ENCODE assay signal across 8 cellular contexts in the genomic region with DNA sequence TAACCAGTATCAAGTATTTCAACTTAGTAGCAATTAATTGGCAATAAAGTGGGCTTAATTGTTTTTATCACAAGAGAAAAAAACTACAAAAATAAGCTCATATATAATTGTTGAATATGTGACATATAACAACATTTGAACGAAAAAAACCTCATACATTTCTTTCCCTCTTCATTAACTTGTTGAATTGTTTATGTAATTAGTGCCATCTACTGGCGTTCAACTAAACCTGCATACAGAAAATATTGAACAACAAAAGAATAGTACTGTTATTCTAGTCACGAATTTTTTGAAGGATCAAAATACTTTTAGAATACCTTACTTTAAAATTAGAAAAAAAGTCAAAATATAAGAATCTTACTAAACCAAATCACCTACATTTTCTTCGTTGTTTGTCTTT.
DNase-seq lines count a peak whose midpoint lies in the region; ATAC-seq and TF ChIP-seq lines count a peak whose summit lies in the region.

No MANE protein-coding gene starts in this region.

- no peaks in the 10 kb centered on the region for H3K4me1 Mint-ChIP-seq in Caco-2 (ENCODE audit: low read depth, unreplicated experiment)

- no TSS peak for BruUV-seq in Caco-2 (replicated peaks; lab: Mats Ljungman, UMichigan)

- POLR2A ChIA-PET in Caco-2 (lab: Charles Lee), result no interaction called here

- no peaks in the 10 kb centered on the region for H3K36me3 Mint-ChIP-seq in Caco-2 (ENCODE audit: insufficient read depth, unreplicated experiment)

- H3K4me3 ChIP-seq in Caco-2 (ENCODE audit: low read depth, low read length) (no peak overlapping the region), RWPE2 (ENCODE audit: severe bottlenecking) (no peak overlapping the region), upper lobe of right lung (no peak overlapping the region)

- no peaks in the 10 kb centered on the region for H3K9me3 Mint-ChIP-seq in Caco-2 (ENCODE audit: unreplicated experiment)

- TF ChIP-seq CTCF in Caco-2 (IDR thresholded peaks at IDR 0.05; ENCODE audit: insufficient read depth in 1 of 2, low read depth in 1 of 2, low read length in 1 of 2, severe bottlenecking in 1 of 2, unreplicated experiment in 1 of 2), result peak; percentile 28 to 40
- TF ChIP-seq CTCF in RWPE2 (IDR thresholded peaks at IDR 0.05; ENCODE audit: poor library complexity, severe bottlenecking), result peak; percentile 59
- TF ChIP-seq CTCF in foreskin keratinocyte (conservative IDR thresholded peaks at IDR 0.05), result peak; percentile 68
- TF ChIP-seq CTCF in upper lobe of right lung (IDR thresholded peaks at IDR 0.05), result peak; percentile 52

- H3K9me3 ChIP-seq in Caco-2, result no peaks in the 10 kb centered on the region
- no peaks in the 10 kb centered on the region for H3K9me3 ChIP-seq in RWPE2 (ENCODE audit: severe bottlenecking)
- H3K9me3 ChIP-seq in upper lobe of right lung, result no peaks in the 10 kb centered on the region

- no peak overlapping the region for H3K27ac ChIP-seq in RWPE2 (ENCODE audit: poor library complexity, severe bottlenecking)
- H3K27ac ChIP-seq in foreskin keratinocyte, result no peak overlapping the region
- H3K27ac ChIP-seq in upper lobe of right lung, result no peak overlapping the region

- ATAC-seq in HG02885 (IDR thresholded peaks at IDR 0.05; ENCODE audit: poor library complexity, unreplicated experiment) (peak; percentile 72), RWPE2 (ENCODE audit: low read depth) (no peak), foreskin keratinocyte (no peak), upper lobe of right lung (no peak), HG03521 (IDR thresholded peaks at IDR 0.05; ENCODE audit: unreplicated experiment) (no peak)

- CTCF ChIA-PET in Caco-2 (lab: Charles Lee), result no interaction called here

- H3K27me3 Mint-ChIP-seq in Caco-2 (ENCODE audit: insufficient read depth, unreplicated experiment), result no peaks in the 10 kb centered on the region

- H3K27me3 ChIP-seq in Caco-2 (replicated peaks; ENCODE audit: control insufficient read depth, insufficient read depth, low read length) (no peaks in the 10 kb centered on the region), RWPE2 (ENCODE audit: insufficient read depth, poor library complexity, severe bottlenecking) (no peaks in the 10 kb centered on the region), foreskin keratinocyte (no peaks in the 10 kb centered on the region), upper lobe of right lung (no peaks in the 10 kb centered on the region)

- DNase-seq in Caco-2, result no peak
- DNase-seq in RWPE2 (ENCODE audit: low spot score), result no peak
- DNase-seq in foreskin keratinocyte, result peak in 1 of 2 donors; percentile 4
- DNase-seq in upper lobe of right lung, result no peak
- no peak for DNase-seq in GM19240 (ENCODE audit: insufficient read length, low spot score)
- no peak for DNase-seq in COLO668 (lab: John Stamatoyannopoulos, UW; ENCODE audit: unreplicated experiment)

- H3K27ac Mint-ChIP-seq in Caco-2 (ENCODE audit: unreplicated experiment), result no peak overlapping the region

- intact Hi-C loops in Caco-2 (cut with micrococcal nuclease; ENCODE audit: unreplicated experiment), result loop anchor here (1.0 to 10.0 kb wide), 3 partner anchors 114 to 621 kb away; no protein-coding TSS in a partner anchor
- intact Hi-C loops in upper lobe of right lung (cut with DNase I), result no loop called here

- H3K36me3 ChIP-seq in Caco-2 (ENCODE audit: control insufficient read depth, insufficient read depth, low read length), result no peaks in the 10 kb centered on the region
- H3K36me3 ChIP-seq in RWPE2 (ENCODE audit: low read depth), result no peaks in the 10 kb centered on the region
- H3K36me3 ChIP-seq in upper lobe of right lung, result no peaks in the 10 kb centered on the region

- H3K4me1 ChIP-seq in Caco-2, result no peaks in the 10 kb centered on the region
- no peaks in the 10 kb centered on the region for H3K4me1 ChIP-seq in RWPE2 (ENCODE audit: insufficient read depth, poor library complexity, severe bottlenecking)
- H3K4me1 ChIP-seq in foreskin keratinocyte, result no peaks in the 10 kb centered on the region
- H3K4me1 ChIP-seq in upper lobe of right lung, result no peaks in the 10 kb centered on the region

- no peak overlapping the region for H3K4me3 Mint-ChIP-seq in Caco-2 (ENCODE audit: unreplicated experiment)
